In genomic region chr6:27095914-27096313, GRCh38 we compare ENCODE assay signal across 1 cellular context.
TF ChIP-seq lines count a peak whose summit lies in the region.

No MANE protein-coding gene starts in this region.

TF ChIP-seq in K562, 482 proteins besides CTCF, POLR2A, EP300 and RAD21 (continued from another document):
- TF ChIP-seq, protein P1, sequence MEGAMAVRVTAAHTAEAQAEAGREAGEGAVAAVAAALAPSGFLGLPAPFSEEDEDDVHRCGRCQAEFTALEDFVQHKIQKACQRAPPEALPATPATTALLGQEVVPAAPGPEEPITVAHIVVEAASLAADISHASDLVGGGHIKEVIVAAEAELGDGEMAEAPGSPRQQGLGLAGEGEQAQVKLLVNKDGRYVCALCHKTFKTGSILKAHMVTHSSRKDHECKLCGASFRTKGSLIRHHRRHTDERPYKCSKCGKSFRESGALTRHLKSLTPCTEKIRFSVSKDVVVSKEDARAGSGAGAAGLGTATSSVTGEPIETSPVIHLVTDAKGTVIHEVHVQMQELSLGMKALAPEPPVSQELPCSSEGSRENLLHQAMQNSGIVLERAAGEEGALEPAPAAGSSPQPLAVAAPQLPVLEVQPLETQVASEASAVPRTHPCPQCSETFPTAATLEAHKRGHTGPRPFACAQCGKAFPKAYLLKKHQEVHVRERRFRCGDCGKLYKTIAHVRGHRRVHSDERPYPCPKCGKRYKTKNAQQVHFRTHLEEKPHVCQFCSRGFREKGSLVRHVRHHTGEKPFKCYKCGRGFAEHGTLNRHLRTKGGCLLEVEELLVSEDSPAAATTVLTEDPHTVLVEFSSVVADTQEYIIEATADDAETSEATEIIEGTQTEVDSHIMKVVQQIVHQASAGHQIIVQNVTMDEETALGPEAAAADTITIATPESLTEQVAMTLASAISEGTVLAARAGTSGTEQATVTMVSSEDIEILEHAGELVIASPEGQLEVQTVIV (CRISPR knock-in tag; IDR thresholded peaks at IDR 0.05; ENCODE audit: borderline replicate concordance) = no peak
- TF ChIP-seq, protein P2, sequence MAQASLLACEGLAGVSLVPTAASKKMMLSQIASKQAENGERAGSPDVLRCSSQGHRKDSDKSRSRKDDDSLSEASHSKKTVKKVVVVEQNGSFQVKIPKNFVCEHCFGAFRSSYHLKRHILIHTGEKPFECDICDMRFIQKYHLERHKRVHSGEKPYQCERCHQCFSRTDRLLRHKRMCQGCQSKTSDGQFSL (CRISPR knock-in tag; IDR thresholded peaks at IDR 0.05) = no peak
- TF ChIP-seq, protein P2 (tag; IDR thresholded peaks at IDR 0.05) = no peak
- TF ChIP-seq, protein P3, sequence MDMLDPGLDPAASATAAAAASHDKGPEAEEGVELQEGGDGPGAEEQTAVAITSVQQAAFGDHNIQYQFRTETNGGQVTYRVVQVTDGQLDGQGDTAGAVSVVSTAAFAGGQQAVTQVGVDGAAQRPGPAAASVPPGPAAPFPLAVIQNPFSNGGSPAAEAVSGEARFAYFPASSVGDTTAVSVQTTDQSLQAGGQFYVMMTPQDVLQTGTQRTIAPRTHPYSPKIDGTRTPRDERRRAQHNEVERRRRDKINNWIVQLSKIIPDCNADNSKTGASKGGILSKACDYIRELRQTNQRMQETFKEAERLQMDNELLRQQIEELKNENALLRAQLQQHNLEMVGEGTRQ (CRISPR knock-in tag; IDR thresholded peaks at IDR 0.05) = peak; percentile 72
